13 cellular contexts compared by ENCODE assay signal in the genomic region with DNA sequence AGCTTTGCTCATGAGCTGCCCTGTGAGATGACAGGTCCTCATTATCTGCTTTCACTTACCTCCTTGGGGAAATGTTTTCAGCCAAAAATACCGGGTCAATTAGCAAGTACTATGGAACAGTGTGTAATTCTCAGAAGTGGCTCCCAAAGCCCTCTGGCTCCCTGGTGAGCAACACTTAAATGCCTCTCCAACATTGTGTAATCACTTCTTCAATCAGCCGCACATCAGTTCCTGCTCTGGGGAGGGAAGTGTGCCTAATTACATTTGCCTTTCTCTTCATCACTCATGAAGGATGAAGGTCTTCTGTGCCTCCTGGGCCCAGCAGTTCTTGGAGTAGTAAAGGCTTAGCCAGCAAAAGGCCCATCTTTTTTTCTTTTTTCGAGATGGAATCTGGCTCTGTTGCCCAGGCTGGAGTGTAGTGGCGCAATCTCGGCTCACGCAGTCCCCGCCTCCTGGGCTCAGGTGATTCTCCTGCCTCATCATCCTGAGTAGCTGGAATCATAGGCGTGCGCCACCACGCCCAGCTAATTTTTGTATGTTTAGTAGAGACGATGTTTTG. TPM values are rescaled to one million over a fixed set of nuclear protein-coding genes. Genes with fewer than 3 reads are reported as not detected.
DNase-seq lines count a peak whose midpoint lies in the region; ATAC-seq, FAIRE-seq and TF ChIP-seq lines count a peak whose summit lies in the region.
"Had no signal": no experiment of that assay in that cellular context is flagged by ENCODE, and none has a peak within 500 bp of the region (broad histone marks: within the 10 kb centered on the region; RNA-seq: fewer than 3 reads in every experiment).

No MANE protein-coding gene starts in this region.

- no peak overlapping the region for H3K9ac ChIP-seq in HepG2 (ENCODE audit: insufficient read depth, low read depth, low read length)
- H3K9ac ChIP-seq: parathyroid adenoma had no signal

- CTCF ChIA-PET in HepG2 (lab: Yijun Ruan, JAX; ENCODE audit: low intra/inter-chr PET ratio, low total read pairs) = no interaction called here
- CTCF ChIA-PET in activated CD8-positive, alpha-beta memory T cell treated with anti-CD3 and anti-CD28 coated beads, Interleukin-2, amount 10 ng/mL, durations not matched to agents 7 days and 5 days (lab: Charles Lee) = no interaction called here

- H3K4me2 ChIP-seq in HepG2 (ENCODE audit: low read depth, low read length) = no peak overlapping the region

- H3K4me3 Mint-ChIP-seq in activated CD8-positive, alpha-beta memory T cell treated with anti-CD3 and anti-CD28 coated beads, Interleukin-2, amount 10 ng/mL, durations not matched to agents 7 days and 5 days = no peak overlapping the region
- H3K4me3 Mint-ChIP-seq: stimulated activated effector memory CD8-positive, alpha-beta T cell treated with anti-CD3 and anti-CD28 coated beads, Interleukin-12 subunit alpha, Interleukin-12 subunit beta, amount 100 ng/mL, for 72 hours had no signal

- H3K36me3 ChIP-seq in RWPE2 (ENCODE audit: low read depth) (no peaks in the 10 kb centered on the region), HepG2 (replicated peaks in 1 of 2; ENCODE audit: control insufficient read depth in 1 of 2, insufficient read depth in 2 of 2, low read length in 2 of 2) (no peaks in the 10 kb centered on the region)
- H3K36me3 ChIP-seq: heart right ventricle had no signal

- intact Hi-C loops in left ventricle myocardium superior (cut with micrococcal nuclease) = no loop called here
- intact Hi-C loops in HepG2 (cut with micrococcal nuclease; ENCODE audit: unreplicated experiment) = no loop called here

- peaks cover 2% of the 10 kb centered on the region for H3K9me3 Mint-ChIP-seq in activated CD8-positive, alpha-beta memory T cell treated with anti-CD3 and anti-CD28 coated beads, Interleukin-2, amount 10 ng/mL, durations not matched to agents 7 days and 5 days (ENCODE audit: low read depth)
- H3K9me3 Mint-ChIP-seq: stimulated activated effector memory CD8-positive, alpha-beta T cell treated with anti-CD3 and anti-CD28 coated beads, Interleukin-12 subunit alpha, Interleukin-12 subunit beta, amount 100 ng/mL, for 72 hours had no signal

- ATAC-seq in RWPE2 (ENCODE audit: low read depth) (peak; percentile 67; the same call in 2 of the 3 replicates), left ventricle myocardium superior (no peak), HepG2 (no peak)
- no peak for ATAC-seq in activated CD8-positive, alpha-beta memory T cell treated with anti-CD3 and anti-CD28 coated beads, Interleukin-2, amount 10 ng/mL, durations not matched to agents 7 days and 5 days
- ATAC-seq: heart right ventricle; stimulated activated effector memory CD8-positive, alpha-beta T cell treated with anti-CD3 and anti-CD28 coated beads, Interleukin-12 subunit alpha, Interleukin-12 subunit beta, amount 100 ng/mL, for 72 hours had no signal

- H3K27ac Mint-ChIP-seq in activated CD8-positive, alpha-beta memory T cell treated with anti-CD3 and anti-CD28 coated beads, Interleukin-2, amount 10 ng/mL, durations not matched to agents 7 days and 5 days = no peak overlapping the region
- H3K27ac Mint-ChIP-seq: stimulated activated effector memory CD8-positive, alpha-beta T cell treated with anti-CD3 and anti-CD28 coated beads, Interleukin-12 subunit alpha, Interleukin-12 subunit beta, amount 100 ng/mL, for 72 hours had no signal

- H3K4me3 ChIP-seq in NB4 (ENCODE audit: low read depth, low read length) (no peak overlapping the region), RWPE2 (ENCODE audit: severe bottlenecking) (no peak overlapping the region), foreskin fibroblast (ENCODE audit: low read depth in 1 of 2, low read length in 2 of 2) (no peak overlapping the region), HepG2 (replicated peaks in 1 of 3; ENCODE audit: insufficient read depth in 1 of 3, low read depth in 2 of 3, low read length in 3 of 3) (no peak overlapping the region)
- H3K4me3 ChIP-seq: heart right ventricle had no signal

- TF ChIP-seq CTCF in NB4 (IDR thresholded peaks at IDR 0.05; ENCODE audit: low read depth, low read length) (no peak), RWPE2 (IDR thresholded peaks at IDR 0.05; ENCODE audit: poor library complexity, severe bottlenecking) (no peak), foreskin fibroblast (IDR thresholded peaks at IDR 0.05; ENCODE audit: low read depth, low read length) (no peak), HepG2 (CRISPR knock-in tag; IDR thresholded peaks at IDR 0.05) (no peak)

- no peaks in the 10 kb centered on the region for H4K20me1 ChIP-seq in HepG2 (ENCODE audit: insufficient read depth, low read length)

- DNase-seq in DMS79 (lab: John Stamatoyannopoulos, UW) (peak; percentile 62), NB4 (ENCODE audit: low read depth) (peak; percentile 73), RWPE2 (ENCODE audit: low spot score) (no peak), foreskin fibroblast (peak; percentile 43 to 72), frontal cortex (ENCODE audit: low spot score in 2 of 2) (no peak), left ventricle myocardium superior (no peak), HepG2 (ENCODE audit: low spot score) (no peak)
- no peak for DNase-seq in activated CD8-positive, alpha-beta memory T cell treated with anti-CD3 and anti-CD28 coated beads, Interleukin-2, amount 10 ng/mL, durations not matched to agents 7 days and 5 days
- DNase-seq: heart right ventricle had no signal

- TF ChIP-seq EP300 in HepG2 (IDR thresholded peaks at IDR 0.05; ENCODE audit: low read depth in 2 of 2, low read length in 2 of 2) = no peak
- no peak for TF ChIP-seq EP300 in HepG2 (CRISPR knock-in tag; IDR thresholded peaks at IDR 0.05; ENCODE audit: borderline replicate concordance)

- no peak for FAIRE-seq in frontal cortex (lab: Jason Lieb, UNC)
- FAIRE-seq in HepG2 (lab: Jason Lieb, UNC) = no peak

- in situ Hi-C loops in HepG2 (cut with HindIII; ENCODE audit: extremely low pct_ligation_motif_present, low pct_unique_long_range_greater_than_20kb) = no loop called here

- no peak overlapping the region for H2AFZ ChIP-seq in HepG2 (ENCODE audit: low read length)
- H2AFZ ChIP-seq: parathyroid adenoma had no signal

- peaks cover 16% of the 10 kb centered on the region for H3K27me3 Mint-ChIP-seq in activated CD8-positive, alpha-beta memory T cell treated with anti-CD3 and anti-CD28 coated beads, Interleukin-2, amount 10 ng/mL, durations not matched to agents 7 days and 5 days

- POLR2A ChIA-PET in HepG2 (lab: Yijun Ruan, JAX) = no interaction called here

- BruUV-seq in HepG2 (replicated peaks; lab: Mats Ljungman, UMichigan) = no TSS peak

- H3K4me1 ChIP-seq in RWPE2 (ENCODE audit: insufficient read depth, poor library complexity, severe bottlenecking) (peaks cover 3% of the 10 kb centered on the region), HepG2 (ENCODE audit: insufficient read depth, low read length) (no peaks in the 10 kb centered on the region)
- H3K4me1 ChIP-seq: heart right ventricle had no signal

- no peaks in the 10 kb centered on the region for H3K9me3 ChIP-seq in RWPE2 (ENCODE audit: severe bottlenecking)
- H3K9me3 ChIP-seq in HepG2 (ENCODE audit: low read length) = no peaks in the 10 kb centered on the region
- H3K9me3 ChIP-seq: heart right ventricle had no signal

- TF ChIP-seq RAD21 in HepG2 (CRISPR knock-in tag; IDR thresholded peaks at IDR 0.05) = no peak

- TF ChIP-seq POLR2A in NB4 (IDR thresholded peaks at IDR 0.05; ENCODE audit: extremely low read depth, insufficient read length) (no peak), HepG2 (IDR thresholded peaks at IDR 0.05; ENCODE audit: insufficient read depth in 1 of 2, low read depth in 2 of 2, low read length in 2 of 2) (no peak)

- WGBS in HepG2 (ENCODE audit: low lambda C conversion rate) = 59% methylated on average over 11 of the region's 11 CpGs

- H3K27ac ChIP-seq in RWPE2 (ENCODE audit: poor library complexity, severe bottlenecking) (no peak overlapping the region), HepG2 (ENCODE audit: extremely low read length, insufficient read depth, low read length) (no peak overlapping the region)
- H3K27ac ChIP-seq: C4-2B, heart right ventricle, parathyroid adenoma had no signal

- peaks cover 2% of the 10 kb centered on the region for H3K36me3 Mint-ChIP-seq in activated CD8-positive, alpha-beta memory T cell treated with anti-CD3 and anti-CD28 coated beads, Interleukin-2, amount 10 ng/mL, durations not matched to agents 7 days and 5 days
- H3K36me3 Mint-ChIP-seq: stimulated activated effector memory CD8-positive, alpha-beta T cell treated with anti-CD3 and anti-CD28 coated beads, Interleukin-12 subunit alpha, Interleukin-12 subunit beta, amount 100 ng/mL, for 72 hours had no signal

- no peaks in the 10 kb centered on the region for H3K4me1 Mint-ChIP-seq in activated CD8-positive, alpha-beta memory T cell treated with anti-CD3 and anti-CD28 coated beads, Interleukin-2, amount 10 ng/mL, durations not matched to agents 7 days and 5 days
- H3K4me1 Mint-ChIP-seq: stimulated activated effector memory CD8-positive, alpha-beta T cell treated with anti-CD3 and anti-CD28 coated beads, Interleukin-12 subunit alpha, Interleukin-12 subunit beta, amount 100 ng/mL, for 72 hours had no signal

- H3K27me3 ChIP-seq in RWPE2 (ENCODE audit: insufficient read depth, poor library complexity, severe bottlenecking) (no peaks in the 10 kb centered on the region), HepG2 (ENCODE audit: control insufficient read depth in 1 of 2, insufficient read depth in 2 of 2, low read length in 2 of 2) (peaks cover 0 to 4% of the 10 kb centered on the region in 2 experiments; a peak in 2 of 5 replicates)
- H3K27me3 ChIP-seq: heart right ventricle had no signal

- H3K79me2 ChIP-seq in HepG2 (ENCODE audit: insufficient read depth, low read length) = no peaks in the 10 kb centered on the region
- H3K79me2 ChIP-seq: parathyroid adenoma had no signal

RNA-seq across cellular contexts. Expression of gene NIM1K, which starts 23.1 kb away (rescaled TPM):
- 8.2 TPM for total RNA-seq in frontal cortex
- total RNA-seq in left ventricle myocardium superior = 0.20 TPM
- 0.21 TPM in 1 of 2 replicates, not detected in the other for total RNA-seq in HepG2 (2016; rRNA removed; fragmentation: Illumina TruSeq; extraction: Trizol)
- total RNA-seq in HepG2 (2016; cell fraction: cytosol; rRNA removed; fragmentation: Illumina TruSeq; extraction: Trizol; ENCODE audit: low read depth) = not detected in 2 replicates
- not detected in 2 replicates for total RNA-seq in HepG2 (2016; cell fraction: insoluble cytoplasmic fraction; rRNA removed; fragmentation: Illumina TruSeq; extraction: Trizol)
- total RNA-seq in HepG2 (2016; cell fraction: membrane; rRNA removed; fragmentation: Illumina TruSeq; extraction: Trizol) = not detected in 2 replicates
- total RNA-seq in HepG2 (2016; cell fraction: nucleus; rRNA removed; fragmentation: Illumina TruSeq; extraction: Trizol) = not detected in 2 replicates
- polyA plus RNA-seq in HepG2 (2011; rRNA removed) = 0.04 TPM in 1 of 2 replicates, not detected in the other
- polyA plus RNA-seq in HepG2 (2011; cell fraction: cytosol; rRNA removed) = 0.01 TPM in 1 of 2 replicates, not detected in the other
- 0.12 TPM in 1 of 2 replicates, not detected in the other for polyA plus RNA-seq in HepG2 (2011; cell fraction: nucleus; rRNA removed)
- not detected in 2 replicates for polyA plus RNA-seq in HepG2 (2012)
- not detected in 2 replicates for polyA plus RNA-seq in HepG2 (2016; cell fraction: cytosol; fragmentation: Illumina TruSeq; extraction: Trizol; ENCODE audit: low read depth)
- polyA plus RNA-seq in HepG2 (2016; cell fraction: insoluble cytoplasmic fraction; fragmentation: Illumina TruSeq; extraction: Trizol; ENCODE audit: low read depth) = not detected in 2 replicates
- polyA plus RNA-seq in HepG2 (2016; cell fraction: membrane; fragmentation: Illumina TruSeq; extraction: Trizol; ENCODE audit: low read depth) = not detected in 2 replicates
- polyA plus RNA-seq in HepG2 (2016; cell fraction: nucleus; fragmentation: Illumina TruSeq; extraction: Trizol; ENCODE audit: insufficient read depth, low read depth) = not detected in 2 replicates
- 0.08 and 0.30 TPM in 2 replicates for polyA minus RNA-seq in HepG2 (2011; rRNA and poly(A)+ RNA removed; ENCODE audit: low replicate concordance)
- polyA minus RNA-seq in HepG2 (2011; cell fraction: cytosol; rRNA and poly(A)+ RNA removed) = not detected in 2 replicates
- polyA minus RNA-seq in HepG2 (2011; cell fraction: nucleus; rRNA and poly(A)+ RNA removed) = 0.37 and 0.39 TPM in 2 replicates
- total RNA-seq in activated CD8-positive, alpha-beta memory T cell treated with anti-CD3 and anti-CD28 coated beads, Interleukin-2, amount 10 ng/mL, durations not matched to agents 7 days and 5 days = under 1 TPM; 0.50 to 0.66 TPM
- total RNA-seq: liver had no signal

Comparison
In these comparisons a context has a peak if more than half of its experiments do, and no peak if none do; other contexts are left out.
1. DNase-seq: peak in DMS79 (single experiment), NB4 (single experiment) and foreskin fibroblast (2 of 2); none in RWPE2 (single experiment), frontal cortex (0 of 2), left ventricle myocardium superior (single experiment), HepG2 (single experiment) and activated CD8-positive, alpha-beta memory T cell treated with anti-CD3 and anti-CD28 coated beads, Interleukin-2, amount 10 ng/mL, durations not matched to agents 7 days and 5 days (single experiment).